In the genomic region with DNA sequence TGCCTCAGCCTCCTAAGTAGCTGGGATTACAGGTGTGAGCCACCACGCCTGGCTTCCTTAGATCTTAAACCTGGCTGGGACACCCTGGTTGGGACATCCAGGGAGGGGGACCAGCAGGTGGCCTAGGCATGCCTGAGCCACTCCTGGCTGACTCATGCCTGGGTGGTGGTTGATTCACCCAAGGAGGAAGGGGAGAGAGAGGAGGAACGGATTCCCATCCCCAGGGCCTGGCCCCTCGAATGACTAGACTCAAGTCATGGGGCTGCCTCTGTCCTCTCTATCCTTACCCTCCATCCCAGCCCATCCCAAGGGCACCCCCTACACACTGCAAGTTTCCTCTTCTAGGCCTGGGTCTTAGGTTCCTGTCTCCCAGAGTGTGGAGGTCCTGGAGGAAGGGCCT, we compare ENCODE assay signal across 7 cellular contexts. TPM values are rescaled to one million over a fixed set of nuclear protein-coding genes. Genes with fewer than 3 reads are reported as not detected.
A peak's percentile ranks its signal among the peaks of the same experiment; 100 is the strongest.
DNase-seq lines count a peak whose midpoint lies in the region; ATAC-seq and TF ChIP-seq lines count a peak whose summit lies in the region.

No MANE protein-coding gene starts in this region.

- no peaks in the 10 kb centered on the region for H4K20me1 ChIP-seq in HCT116 (ENCODE audit: insufficient read depth)

- BruUV-seq in HCT116 (replicated peaks; lab: Mats Ljungman, UMichigan) = no TSS peak

- no peaks in the 10 kb centered on the region for H3K36me3 ChIP-seq in HCT116 (ENCODE audit: control insufficient read depth in 1 of 2, insufficient read depth in 2 of 2, low read length in 2 of 2)

- peak overlapping the region; percentile 78 for H3K4me2 ChIP-seq in HCT116 (ENCODE audit: low read length)

- peaks cover 93% of the 10 kb centered on the region for H3K79me2 ChIP-seq in HCT116 (ENCODE audit: insufficient read depth, low read length)

- no peaks in the 10 kb centered on the region for H3K9me3 ChIP-seq in HCT116 (ENCODE audit: control insufficient read depth in 1 of 2, insufficient read depth in 1 of 2, low read depth in 1 of 2, low read length in 2 of 2)

- H3K4me3 ChIP-seq in HCT116 (replicated peaks in 1 of 2; ENCODE audit: low read depth in 1 of 2, low read length in 2 of 2) = peak overlapping the region in 1 of 2 experiments; percentile 40; a peak in 1 of 4 replicates

- H3K9ac ChIP-seq in HCT116 (ENCODE audit: low read length) = peak overlapping the region; percentile 49

- H3K36me3 Mint-ChIP-seq in activated CD4-positive, alpha-beta T cell treated with anti-CD3 and anti-CD28 coated beads, Interleukin-2, amount 10 ng/mL, durations not matched to agents 7 days and 5 days (ENCODE audit: low read depth) = peaks cover 78% of the 10 kb centered on the region
- H3K36me3 Mint-ChIP-seq in stimulated activated memory B cell treated with anti-CD40 and anti-IgM and Interleukin-4, amounts not matched to agents 10 μg/mL and 1 μg/mL and 100 μg/mL, for 72 hours = peaks cover 12% of the 10 kb centered on the region
- no peaks in the 10 kb centered on the region for H3K36me3 Mint-ChIP-seq in immature natural killer cell

- H3K27me3 ChIP-seq in HCT116 (ENCODE audit: insufficient read depth, low read length) (no peaks in the 10 kb centered on the region), foreskin keratinocyte (no peaks in the 10 kb centered on the region)

- peak overlapping the region; percentile 98 for H3K4me3 Mint-ChIP-seq in activated CD4-positive, alpha-beta T cell treated with anti-CD3 and anti-CD28 coated beads, Interleukin-2, amount 10 ng/mL, durations not matched to agents 7 days and 5 days
- peak overlapping the region; percentile 22 for H3K4me3 Mint-ChIP-seq in stimulated activated memory B cell treated with anti-CD40 and anti-IgM and Interleukin-4, amounts not matched to agents 10 μg/mL and 1 μg/mL and 100 μg/mL, for 72 hours
- no peak overlapping the region for H3K4me3 Mint-ChIP-seq in immature natural killer cell

- H3K4me1 ChIP-seq in HCT116 (ENCODE audit: control insufficient read depth in 1 of 2, insufficient read depth in 2 of 2, low read length in 2 of 2) = peaks cover 89 to 99% of the 10 kb centered on the region in 2 experiments
- H3K4me1 ChIP-seq in foreskin keratinocyte = peaks cover 28% of the 10 kb centered on the region

- RAD21 ChIA-PET in HCT116 (lab: Charles Lee; ENCODE audit: low non-redundant PET in 1 of 2, low total read pairs in 2 of 2, uncharacterized antibody in 2 of 2, unreplicated experiment in 2 of 2) = no interaction called here

- peak overlapping the region; percentile 94 for H3K27ac Mint-ChIP-seq in activated CD4-positive, alpha-beta T cell treated with anti-CD3 and anti-CD28 coated beads, Interleukin-2, amount 10 ng/mL, durations not matched to agents 7 days and 5 days
- peak overlapping the region; percentile 94 for H3K27ac Mint-ChIP-seq in stimulated activated memory B cell treated with anti-CD40 and anti-IgM and Interleukin-4, amounts not matched to agents 10 μg/mL and 1 μg/mL and 100 μg/mL, for 72 hours
- H3K27ac Mint-ChIP-seq in immature natural killer cell = peak overlapping the region in 1 of 6 donors; percentile 6

- H3K27ac ChIP-seq in HCT116 (ENCODE audit: low read depth, low read length) (peak overlapping the region; percentile 88), foreskin keratinocyte (peak overlapping the region; percentile 82)

- POLR2A ChIA-PET in HCT116 (lab: Charles Lee) = interaction anchor here (0.6 to 1.9 kb wide), 4 partner anchors 9 to 17 kb away, joined by 3 to 8 read pairs (median 4); partner anchors contain the start of gene EEIG1
- POLR2A ChIA-PET in activated CD4-positive, alpha-beta T cell treated with anti-CD3 and anti-CD28 coated beads, Interleukin-2, amount 10 ng/mL, durations not matched to agents 7 days and 5 days (lab: Charles Lee) = no interaction called here

- CTCF ChIA-PET in HCT116 (lab: Charles Lee) = interaction anchor here (1.3 kb wide), 1 partner anchor 24 kb away, joined by 3 read pairs; no protein-coding TSS in a partner anchor
- CTCF ChIA-PET in activated CD4-positive, alpha-beta T cell treated with anti-CD3 and anti-CD28 coated beads, Interleukin-2, amount 10 ng/mL, durations not matched to agents 7 days and 5 days (lab: Charles Lee) = interaction anchor here (0.7 to 11.7 kb wide), 7 partner anchors 9 to 68 kb away, joined by 3 to 63 read pairs (median 3); no protein-coding TSS in a partner anchor

- no peak for TF ChIP-seq RAD21 in HCT116 (IDR thresholded peaks at IDR 0.05; ENCODE audit: low read depth)

- peak; percentile 81 for DNase-seq in HCT116 (ENCODE audit: low read depth, low spot score)
- no peak for DNase-seq in activated CD4-positive, alpha-beta T cell treated with anti-CD3 and anti-CD28 coated beads, Interleukin-2, amount 10 ng/mL, durations not matched to agents 7 days and 5 days
- DNase-seq in foreskin keratinocyte = peak; percentile 71 to 85
- DNase-seq in immature natural killer cell = no peak
- DNase-seq in C1 segment of cervical spinal cord (lab: John Stamatoyannopoulos, UW) = no peak
- DNase-seq in NAMALWA (ENCODE audit: low spot score) = no peak

- H2AFZ ChIP-seq in HCT116 (ENCODE audit: low read depth, low read length, poor library complexity, severe bottlenecking) = no peak overlapping the region

- peaks cover 97% of the 10 kb centered on the region for H3K4me1 Mint-ChIP-seq in activated CD4-positive, alpha-beta T cell treated with anti-CD3 and anti-CD28 coated beads, Interleukin-2, amount 10 ng/mL, durations not matched to agents 7 days and 5 days
- peaks cover 100% of the 10 kb centered on the region for H3K4me1 Mint-ChIP-seq in stimulated activated memory B cell treated with anti-CD40 and anti-IgM and Interleukin-4, amounts not matched to agents 10 μg/mL and 1 μg/mL and 100 μg/mL, for 72 hours
- H3K4me1 Mint-ChIP-seq in immature natural killer cell = peaks cover 32 to 34% of the 10 kb centered on the region in 2 donors

- no peaks in the 10 kb centered on the region for H3K9me2 ChIP-seq in HCT116 (ENCODE audit: insufficient read depth)

- no peak for TF ChIP-seq POLR2A in HCT116 (IDR thresholded peaks at IDR 0.05; ENCODE audit: borderline replicate concordance, extremely low read depth, insufficient read depth, insufficient read length)

- TF ChIP-seq CTCF in HCT116 (IDR thresholded peaks at IDR 0.05 in 2 of 3, conservative IDR thresholded peaks at IDR 0.05 in 1 of 3; ENCODE audit: borderline replicate concordance in 1 of 3, insufficient read depth in 1 of 3, low read depth in 2 of 3, low read length in 2 of 3) = peak in 1 of 3 experiments; percentile 14; a peak in 1 of 6 replicates
- peak; percentile 26 for TF ChIP-seq CTCF in foreskin keratinocyte (conservative IDR thresholded peaks at IDR 0.05)

- intact Hi-C loops in HCT116 (cut with micrococcal nuclease) = no loop called here

- H3K9me3 Mint-ChIP-seq in activated CD4-positive, alpha-beta T cell treated with anti-CD3 and anti-CD28 coated beads, Interleukin-2, amount 10 ng/mL, durations not matched to agents 7 days and 5 days = no peaks in the 10 kb centered on the region
- H3K9me3 Mint-ChIP-seq in stimulated activated memory B cell treated with anti-CD40 and anti-IgM and Interleukin-4, amounts not matched to agents 10 μg/mL and 1 μg/mL and 100 μg/mL, for 72 hours = no peaks in the 10 kb centered on the region
- no peaks in the 10 kb centered on the region for H3K9me3 Mint-ChIP-seq in immature natural killer cell

- ATAC-seq in HCT116 (peak; percentile 79), foreskin keratinocyte (peak; percentile 61)
- no peak for ATAC-seq in stimulated activated memory B cell treated with anti-CD40 and anti-IgM and Interleukin-4, amounts not matched to agents 10 μg/mL and 1 μg/mL and 100 μg/mL, for 72 hours

- no peaks in the 10 kb centered on the region for H3K27me3 Mint-ChIP-seq in activated CD4-positive, alpha-beta T cell treated with anti-CD3 and anti-CD28 coated beads, Interleukin-2, amount 10 ng/mL, durations not matched to agents 7 days and 5 days
- no peaks in the 10 kb centered on the region for H3K27me3 Mint-ChIP-seq in stimulated activated memory B cell treated with anti-CD40 and anti-IgM and Interleukin-4, amounts not matched to agents 10 μg/mL and 1 μg/mL and 100 μg/mL, for 72 hours
- peaks cover 0 to 7% (median 4%) of the 10 kb centered on the region in 3 donors for H3K27me3 Mint-ChIP-seq in immature natural killer cell (ENCODE audit: low read depth in 3 of 3)

TF ChIP-seq in HCT116, 20 proteins besides CTCF, POLR2A, EP300 and RAD21 (continues in another document):
- TF ChIP-seq EZH2phosphoT487 (IDR thresholded peaks at IDR 0.05; ENCODE audit: borderline replicate concordance) = no peak

RNA-seq across cellular contexts. Expression of gene EEIG1, which starts 12.7 kb away (rescaled TPM):
- total RNA-seq in HCT116 (2021; ENCODE audit: unreplicated experiment) (44.2 TPM), foreskin keratinocyte (4.1 and 6.1 TPM in 2 replicates)
- polyA plus RNA-seq in HCT116 (2012) = 28.1 and 33.1 TPM in 2 replicates
- total RNA-seq in activated CD4-positive, alpha-beta T cell treated with anti-CD3 and anti-CD28 coated beads, Interleukin-2, amount 10 ng/mL, durations not matched to agents 7 days and 5 days = 100 to 1,000 TPM; 412 to 477 TPM
- polyA plus RNA-seq in foreskin keratinocyte (4.0 and 5.6 TPM in 2 replicates), immature natural killer cell (10 to 100 TPM in 2 of 3 donors, 1 to 10 TPM in 1; 7.6 to 19.6 (median 14.7) TPM)

RNA-seq across cellular contexts. Expression of gene DPM2, which starts 30.4 kb away (rescaled TPM):
- total RNA-seq in HCT116 (2021; ENCODE audit: unreplicated experiment) = 54.6 TPM
- 58.0 and 62.6 TPM in 2 replicates for polyA plus RNA-seq in HCT116 (2012)
- total RNA-seq in activated CD4-positive, alpha-beta T cell treated with anti-CD3 and anti-CD28 coated beads, Interleukin-2, amount 10 ng/mL, durations not matched to agents 7 days and 5 days = 10 to 100 TPM; 79.9 to 80.4 TPM
- 32.5 and 33.4 TPM in 2 replicates for total RNA-seq in foreskin keratinocyte
- 61.0 and 65.8 TPM in 2 replicates for polyA plus RNA-seq in foreskin keratinocyte
- 10 to 100 TPM; 48.0 to 79.7 (median 59.8) TPM for polyA plus RNA-seq in immature natural killer cell

RNA-seq across cellular contexts. Expression of gene PIP5KL1, which starts 37.5 kb away (rescaled TPM):
- total RNA-seq in HCT116 (2021; ENCODE audit: unreplicated experiment) = 37.6 TPM
- polyA plus RNA-seq in HCT116 (2012) = 35.7 and 36.0 TPM in 2 replicates
- 1 to 10 TPM; 2.5 to 4.1 TPM for total RNA-seq in activated CD4-positive, alpha-beta T cell treated with anti-CD3 and anti-CD28 coated beads, Interleukin-2, amount 10 ng/mL, durations not matched to agents 7 days and 5 days
- total RNA-seq in foreskin keratinocyte = 4.7 and 6.3 TPM in 2 replicates
- polyA plus RNA-seq in foreskin keratinocyte = 4.8 and 7.9 TPM in 2 replicates
- under 1 TPM in 2 of 3 donors, not detected in 1; 0.14 to 0.18 TPM for polyA plus RNA-seq in immature natural killer cell

RNA-seq across cellular contexts. Expression of gene ST6GALNAC4, which starts 51.2 kb away (rescaled TPM):
- total RNA-seq in HCT116 (2021; ENCODE audit: unreplicated experiment) (49.4 TPM), foreskin keratinocyte (16.6 and 18.5 TPM in 2 replicates)
- polyA plus RNA-seq in HCT116 (2012) = 45.7 and 58.2 TPM in 2 replicates
- 10 to 100 TPM; 16.8 to 22.4 TPM for total RNA-seq in activated CD4-positive, alpha-beta T cell treated with anti-CD3 and anti-CD28 coated beads, Interleukin-2, amount 10 ng/mL, durations not matched to agents 7 days and 5 days
- polyA plus RNA-seq in foreskin keratinocyte (19.9 and 21.3 TPM in 2 replicates), immature natural killer cell (10 to 100 TPM in 1 of 3 donors, 1 to 10 TPM in 2; 8.7 to 20.1 (median 9.1) TPM)

Comparison
In these comparisons a context has a peak if more than half of its experiments do, and no peak if none do; other contexts are left out.
1. DNase-seq: peak in HCT116 (single experiment) and foreskin keratinocyte (2 of 2); none in activated CD4-positive, alpha-beta T cell treated with anti-CD3 and anti-CD28 coated beads, Interleukin-2, amount 10 ng/mL, durations not matched to agents 7 days and 5 days (single experiment), immature natural killer cell (0 of 3), C1 segment of cervical spinal cord (0 of 14) and NAMALWA (single experiment).
2. H3K4me3 Mint-ChIP-seq: peak in activated CD4-positive, alpha-beta T cell treated with anti-CD3 and anti-CD28 coated beads, Interleukin-2, amount 10 ng/mL, durations not matched to agents 7 days and 5 days (single experiment) and stimulated activated memory B cell treated with anti-CD40 and anti-IgM and Interleukin-4, amounts not matched to agents 10 μg/mL and 1 μg/mL and 100 μg/mL, for 72 hours (single experiment); none in immature natural killer cell (0 of 5).